In the genomic region with DNA sequence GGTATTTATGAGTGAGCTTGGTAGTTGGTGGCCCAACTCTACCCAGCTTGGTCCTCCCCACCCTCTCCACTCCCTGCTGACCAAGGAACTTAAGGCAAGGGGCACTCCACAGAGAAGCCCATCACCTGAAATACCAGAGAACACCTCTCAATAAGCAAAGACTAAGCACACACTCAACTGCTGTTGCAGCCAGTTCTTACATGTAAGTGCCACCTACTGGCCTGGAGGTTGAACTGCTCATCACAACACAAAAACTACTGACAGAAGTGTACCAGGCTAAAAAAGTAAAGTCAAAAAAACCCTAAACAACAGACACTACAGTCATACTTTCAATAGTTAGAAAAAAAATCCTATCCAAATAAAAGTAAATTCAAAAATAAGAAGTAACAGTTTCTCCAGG, we compare ENCODE assay signal across 11 cellular contexts.
DNase-seq lines count a peak whose midpoint lies in the region; ATAC-seq and TF ChIP-seq lines count a peak whose summit lies in the region.
"Had no signal": no experiment of that assay in that cellular context is flagged by ENCODE, and none has a peak within 500 bp of the region (broad histone marks: within the 10 kb centered on the region; RNA-seq: fewer than 3 reads in every experiment).

No MANE protein-coding gene starts in this region.

- peak; percentile 57 for TF ChIP-seq CTCF in A673 (conservative IDR thresholded peaks at IDR 0.05; ENCODE audit: low read depth, low read length)
- peak; percentile 78 for TF ChIP-seq CTCF in MM.1S (IDR thresholded peaks at IDR 0.05; ENCODE audit: low read length)
- TF ChIP-seq CTCF in endodermal cell (conservative IDR thresholded peaks at IDR 0.05): peak; percentile 77
- TF ChIP-seq CTCF in left ventricle myocardium inferior (IDR thresholded peaks at IDR 0.05; ENCODE audit: borderline replicate concordance): no peak
- no peak for TF ChIP-seq CTCF in psoas muscle (IDR thresholded peaks at IDR 0.05)

- CTCF ChIA-PET in A673 (lab: Charles Lee): interaction anchor here (1.6 kb wide), 1 partner anchor 275 kb away, joined by 4 read pairs; no protein-coding TSS in a partner anchor

- H3K36me3 Mint-ChIP-seq in endodermal cell (ENCODE audit: low read depth): no peaks in the 10 kb centered on the region
- H3K36me3 Mint-ChIP-seq in activated T-helper 1 cell treated with anti-CD3 and anti-CD28 coated beads, Interleukin-12 subunit alpha, Interleukin-12 subunit beta, Interleukin-2, Interleukin-4 antibody, amounts not matched to agents 30 ng/mL and 10 ng/mL and 1 ng/mL, durations not matched to agents 14 hours and 24 hours and 36 hours (ENCODE audit: low read depth): no peaks in the 10 kb centered on the region
- H3K36me3 Mint-ChIP-seq: CD8-positive, alpha-beta T cell had no signal

- no peaks in the 10 kb centered on the region for H3K27me3 Mint-ChIP-seq in endodermal cell (ENCODE audit: insufficient read depth)
- H3K27me3 Mint-ChIP-seq in activated T-helper 1 cell treated with anti-CD3 and anti-CD28 coated beads, Interleukin-12 subunit alpha, Interleukin-12 subunit beta, Interleukin-2, Interleukin-4 antibody, amounts not matched to agents 30 ng/mL and 10 ng/mL and 1 ng/mL, durations not matched to agents 14 hours and 24 hours and 36 hours (ENCODE audit: insufficient read depth): no peaks in the 10 kb centered on the region

- H3K4me1 ChIP-seq in A673 (ENCODE audit: insufficient read depth, low read length, poor library complexity, severe bottlenecking) (peaks cover 4% of the 10 kb centered on the region), MM.1S (ENCODE audit: low read length) (peaks cover 5% of the 10 kb centered on the region; the same call in 1 of the 2 replicates), endodermal cell (ENCODE audit: control insufficient read depth, insufficient read depth, low read length) (no peaks in the 10 kb centered on the region), left ventricle myocardium inferior (no peaks in the 10 kb centered on the region), psoas muscle (no peaks in the 10 kb centered on the region)
- H3K4me1 ChIP-seq: parathyroid adenoma had no signal

- H3K36me3 ChIP-seq in A673 (ENCODE audit: insufficient read depth, low read length, poor library complexity, severe bottlenecking): no peaks in the 10 kb centered on the region
- no peaks in the 10 kb centered on the region for H3K36me3 ChIP-seq in MM.1S (replicated peaks; ENCODE audit: insufficient read depth, low read length)
- no peaks in the 10 kb centered on the region for H3K36me3 ChIP-seq in endodermal cell (ENCODE audit: control insufficient read depth, insufficient read depth, low read length)
- H3K36me3 ChIP-seq in left ventricle myocardium inferior: no peaks in the 10 kb centered on the region
- no peaks in the 10 kb centered on the region for H3K36me3 ChIP-seq in psoas muscle (ENCODE audit: insufficient read depth in 1 of 2, low read depth in 1 of 2)

- no peaks in the 10 kb centered on the region for H3F3A ChIP-seq in MM.1S (ENCODE audit: insufficient read depth, low read length)

- H3K9me2 ChIP-seq in MM.1S (replicated peaks; ENCODE audit: insufficient read depth, low read length): no peaks in the 10 kb centered on the region

- H3K4me3 Mint-ChIP-seq in endodermal cell: no peak overlapping the region
- no peak overlapping the region for H3K4me3 Mint-ChIP-seq in activated T-helper 1 cell treated with anti-CD3 and anti-CD28 coated beads, Interleukin-12 subunit alpha, Interleukin-12 subunit beta, Interleukin-2, Interleukin-4 antibody, amounts not matched to agents 30 ng/mL and 10 ng/mL and 1 ng/mL, durations not matched to agents 14 hours and 24 hours and 36 hours
- H3K4me3 Mint-ChIP-seq: CD8-positive, alpha-beta T cell had no signal

- H3K27me3 ChIP-seq in A673 (replicated peaks; ENCODE audit: insufficient read depth, low read depth, low read length, poor library complexity) (no peaks in the 10 kb centered on the region), MM.1S (replicated peaks; ENCODE audit: insufficient read depth, low read length) (no peaks in the 10 kb centered on the region), endodermal cell (ENCODE audit: control insufficient read depth, insufficient read depth, low read length, poor library complexity, severe bottlenecking) (no peaks in the 10 kb centered on the region), left ventricle myocardium inferior (ENCODE audit: low read depth) (no peaks in the 10 kb centered on the region), psoas muscle (ENCODE audit: insufficient read depth in 3 of 3, low read length in 2 of 3) (no peaks in the 10 kb centered on the region)

- H3K27ac ChIP-seq in A673 (ENCODE audit: low read depth, low read length, poor library complexity, severe bottlenecking): no peak overlapping the region
- H3K27ac ChIP-seq in MM.1S (ENCODE audit: low read length): no peak overlapping the region
- no peak overlapping the region for H3K27ac ChIP-seq in endodermal cell (ENCODE audit: low read depth, low read length)
- H3K27ac ChIP-seq in left ventricle myocardium inferior (replicated peaks): no peak overlapping the region
- no peak overlapping the region for H3K27ac ChIP-seq in psoas muscle
- H3K27ac ChIP-seq: parathyroid adenoma had no signal

- H3K9ac ChIP-seq in MM.1S (ENCODE audit: low read length) (no peak overlapping the region), endodermal cell (ENCODE audit: extremely low read depth, low read length, poor library complexity, severe bottlenecking) (no peak overlapping the region)
- H3K9ac ChIP-seq: parathyroid adenoma had no signal

- peak; percentile 78 for ATAC-seq in GM19395 (IDR thresholded peaks at IDR 0.05; ENCODE audit: unreplicated experiment)
- no peak for ATAC-seq in psoas muscle
- ATAC-seq: CD8-positive, alpha-beta T cell had no signal

- H3K27ac Mint-ChIP-seq in endodermal cell: no peak overlapping the region
- H3K27ac Mint-ChIP-seq in activated T-helper 1 cell treated with anti-CD3 and anti-CD28 coated beads, Interleukin-12 subunit alpha, Interleukin-12 subunit beta, Interleukin-2, Interleukin-4 antibody, amounts not matched to agents 30 ng/mL and 10 ng/mL and 1 ng/mL, durations not matched to agents 14 hours and 24 hours and 36 hours: no peak overlapping the region
- H3K27ac Mint-ChIP-seq: CD8-positive, alpha-beta T cell had no signal

- no peak overlapping the region for H3K4me2 ChIP-seq in MM.1S (ENCODE audit: low read depth, low read length)

- H3K9me3 ChIP-seq in A673 (ENCODE audit: low read depth, low read length, poor library complexity, severe bottlenecking) (no peaks in the 10 kb centered on the region), MM.1S (replicated peaks; ENCODE audit: insufficient read depth, low read length) (no peaks in the 10 kb centered on the region), endodermal cell (ENCODE audit: control insufficient read depth, low read length) (peaks cover 9% of the 10 kb centered on the region), left ventricle myocardium inferior (replicated peaks) (peaks cover 27% of the 10 kb centered on the region), psoas muscle (no peaks in the 10 kb centered on the region)

- intact Hi-C loops in A673 (cut with micrococcal nuclease; ENCODE audit: unreplicated experiment) (loop anchor here (5.0 kb wide), 1 partner anchor 275 kb away; no protein-coding TSS in a partner anchor), left ventricle myocardium inferior (cut with micrococcal nuclease) (no loop called here), psoas muscle (cut with DNase I) (no loop called here)
- intact Hi-C loops in activated T-helper 1 cell treated with anti-CD3 and anti-CD28 coated beads, Interleukin-12 subunit alpha, Interleukin-12 subunit beta, Interleukin-2, Interleukin-4 antibody, amounts not matched to agents 30 ng/mL and 10 ng/mL and 1 ng/mL, durations not matched to agents 14 hours and 24 hours and 36 hours (cut with micrococcal nuclease): no loop called here

- H3K9me3 Mint-ChIP-seq in endodermal cell: no peaks in the 10 kb centered on the region
- H3K9me3 Mint-ChIP-seq in activated T-helper 1 cell treated with anti-CD3 and anti-CD28 coated beads, Interleukin-12 subunit alpha, Interleukin-12 subunit beta, Interleukin-2, Interleukin-4 antibody, amounts not matched to agents 30 ng/mL and 10 ng/mL and 1 ng/mL, durations not matched to agents 14 hours and 24 hours and 36 hours: no peaks in the 10 kb centered on the region

- H3K4me3 ChIP-seq in A673 (ENCODE audit: low read depth, low read length, poor library complexity, severe bottlenecking) (no peak overlapping the region), MM.1S (ENCODE audit: low read length) (no peak overlapping the region), endodermal cell (ENCODE audit: low read length) (no peak overlapping the region), left ventricle myocardium inferior (no peak overlapping the region), psoas muscle (no peak overlapping the region)

- H2AFZ ChIP-seq in MM.1S (ENCODE audit: low read length): no peak overlapping the region
- H2AFZ ChIP-seq: parathyroid adenoma had no signal

- H4K20me1 ChIP-seq in MM.1S (ENCODE audit: insufficient read depth, low read length): no peaks in the 10 kb centered on the region

- DNase-seq in A673 (ENCODE audit: low spot score) (peak; percentile 17), MM.1S (peak; percentile 61), endodermal cell (peak; percentile 70), left ventricle myocardium inferior (no peak), cerebellar cortex (ENCODE audit: low spot score) (no peak), psoas muscle (no peak)
- DNase-seq in activated T-helper 1 cell treated with anti-CD3 and anti-CD28 coated beads, Interleukin-12 subunit alpha, Interleukin-12 subunit beta, Interleukin-2, Interleukin-4 antibody, amounts not matched to agents 30 ng/mL and 10 ng/mL and 1 ng/mL, durations not matched to agents 14 hours and 24 hours and 36 hours (ENCODE audit: low spot score): no peak
- DNase-seq: activated CD4-positive, alpha-beta T cell treated with anti-CD3 and anti-CD28 coated beads, Interleukin-2, amount 50 U/mL, for 1 hour; CD8-positive, alpha-beta T cell had no signal

- H3K79me2 ChIP-seq in MM.1S (ENCODE audit: low read length): no peaks in the 10 kb centered on the region
- H3K79me2 ChIP-seq: parathyroid adenoma had no signal

- POLR2A ChIA-PET in A673 (lab: Charles Lee; ENCODE audit: low non-redundant PET): no interaction called here

- H3K4me1 Mint-ChIP-seq in endodermal cell: no peaks in the 10 kb centered on the region
- no peaks in the 10 kb centered on the region for H3K4me1 Mint-ChIP-seq in activated T-helper 1 cell treated with anti-CD3 and anti-CD28 coated beads, Interleukin-12 subunit alpha, Interleukin-12 subunit beta, Interleukin-2, Interleukin-4 antibody, amounts not matched to agents 30 ng/mL and 10 ng/mL and 1 ng/mL, durations not matched to agents 14 hours and 24 hours and 36 hours (ENCODE audit: low read depth)

- no TSS peak for BruUV-seq in A673 (replicated peaks; lab: Mats Ljungman, UMichigan)

Comparison
In these comparisons a context has a peak if more than half of its experiments do, and no peak if none do; other contexts are left out.
1. DNase-seq: peak in A673 (single experiment), MM.1S (single experiment) and endodermal cell (single experiment); none in activated T-helper 1 cell treated with anti-CD3 and anti-CD28 coated beads, Interleukin-12 subunit alpha, Interleukin-12 subunit beta, Interleukin-2, Interleukin-4 antibody, amounts not matched to agents 30 ng/mL and 10 ng/mL and 1 ng/mL, durations not matched to agents 14 hours and 24 hours and 36 hours (single experiment), left ventricle myocardium inferior (single experiment), cerebellar cortex (single experiment) and psoas muscle (0 of 2).
2. CTCF ChIP-seq: peak in A673 (single experiment), MM.1S (single experiment) and endodermal cell (single experiment); none in left ventricle myocardium inferior (single experiment) and psoas muscle (single experiment).